7 cellular contexts compared by ENCODE assay signal in genomic region chr16:30193098-30193497, GRCh38. TPM values are rescaled to one million over a fixed set of nuclear protein-coding genes. Genes with fewer than 3 reads are reported as not detected.
DNase-seq lines count a peak whose midpoint lies in the region; ATAC-seq and TF ChIP-seq lines count a peak whose summit lies in the region.
"Not testable (repeated sequence)": the region's sequence is repeated elsewhere in the genome, so short reads cannot be mapped to it uniquely, and the experiment has no call there.
"Had no signal": no experiment of that assay in that cellular context is flagged by ENCODE, and none has a peak within 500 bp of the region (broad histone marks: within the 10 kb centered on the region; RNA-seq: fewer than 3 reads in every experiment).

No MANE protein-coding gene starts in this region.

- not testable (repeated sequence) for H4K20me1 ChIP-seq in GM23338 (replicated peaks; ENCODE audit: insufficient read depth)

- H3K27ac ChIP-seq in GM23338 (ENCODE audit: low read depth): not testable (repeated sequence)

- not testable (repeated sequence) for DNase-seq in GM23338 (ENCODE audit: low spot score); activated CD4-positive, alpha-beta T cell treated with anti-CD3 and anti-CD28 coated beads for 36 hours; left ventricle myocardium superior; stimulated activated naive CD8-positive, alpha-beta T cell treated with anti-CD3 and anti-CD28 coated beads, Interleukin-15, Interleukin-2, amounts not matched to agents 100 U/mL and 50 U/mL, for 24 hours

- H3K4me1 Mint-ChIP-seq in GM23338; activated CD4-positive, alpha-beta T cell treated with anti-CD3 and anti-CD28 coated beads for 36 hours: not testable (repeated sequence)

- not testable (repeated sequence) for H3K4me1 ChIP-seq in GM23338 (ENCODE audit: insufficient read depth)

- not testable (repeated sequence) for H3K4me3 ChIP-seq in GM23338

- H3K36me3 ChIP-seq in GM23338 (ENCODE audit: insufficient read depth): not testable (repeated sequence)

- H3K27ac Mint-ChIP-seq in GM23338; activated CD4-positive, alpha-beta T cell treated with anti-CD3 and anti-CD28 coated beads for 36 hours: not testable (repeated sequence)

- H3K9me3 Mint-ChIP-seq in GM23338; activated CD4-positive, alpha-beta T cell treated with anti-CD3 and anti-CD28 coated beads for 36 hours (ENCODE audit: low read depth): not testable (repeated sequence)

- not testable (repeated sequence) for H3K27me3 Mint-ChIP-seq in GM23338 (ENCODE audit: insufficient read depth, low read depth, poor library complexity); activated CD4-positive, alpha-beta T cell treated with anti-CD3 and anti-CD28 coated beads for 36 hours

- CTCF ChIA-PET in activated CD4-positive, alpha-beta T cell treated with anti-CD3 and anti-CD28 coated beads for 36 hours (lab: Charles Lee): not testable (repeated sequence)

- not testable (repeated sequence) for H3K9me2 ChIP-seq in GM23338 (ENCODE audit: insufficient read depth)

- peak; percentile 7 for ATAC-seq in GM19328 (IDR thresholded peaks at IDR 0.05; ENCODE audit: unreplicated experiment)
- peak; percentile 44 for ATAC-seq in GM23338
- ATAC-seq in HG03135 (IDR thresholded peaks at IDR 0.05; ENCODE audit: unreplicated experiment): peak; percentile 15
- peak; percentile 10 for ATAC-seq in activated CD4-positive, alpha-beta T cell treated with anti-CD3 and anti-CD28 coated beads for 36 hours
- peak; percentile 19 for ATAC-seq in left ventricle myocardium superior
- ATAC-seq in stimulated activated naive CD8-positive, alpha-beta T cell treated with anti-CD3 and anti-CD28 coated beads, Interleukin-15, Interleukin-2, amounts not matched to agents 100 U/mL and 50 U/mL, for 24 hours: peak; percentile 11

- H3K27me3 ChIP-seq in GM23338 (ENCODE audit: insufficient read depth): not testable (repeated sequence)

- not testable (repeated sequence) for H3K4me2 ChIP-seq in GM23338

- intact Hi-C loops in activated CD4-positive, alpha-beta T cell treated with anti-CD3 and anti-CD28 coated beads for 36 hours (cut with DNase I, micrococcal nuclease); left ventricle myocardium superior (cut with micrococcal nuclease): not testable (repeated sequence)

- H3F3A ChIP-seq in GM23338 (replicated peaks; ENCODE audit: low read depth): not testable (repeated sequence)

- POLR2A ChIA-PET in activated CD4-positive, alpha-beta T cell treated with anti-CD3 and anti-CD28 coated beads for 36 hours (lab: Charles Lee): not testable (repeated sequence)

- H3K79me2 ChIP-seq in GM23338 (replicated peaks; ENCODE audit: insufficient read depth): not testable (repeated sequence)

- not testable (repeated sequence) for H2AFZ ChIP-seq in GM23338

- H3K36me3 Mint-ChIP-seq in GM23338 (ENCODE audit: low read depth); activated CD4-positive, alpha-beta T cell treated with anti-CD3 and anti-CD28 coated beads for 36 hours (ENCODE audit: low read depth): not testable (repeated sequence)

- TF ChIP-seq CTCF in GM23338 (conservative IDR thresholded peaks at IDR 0.05; ENCODE audit: low read depth in 2 of 2): not testable (repeated sequence)

- H3K4me3 Mint-ChIP-seq in GM23338; activated CD4-positive, alpha-beta T cell treated with anti-CD3 and anti-CD28 coated beads for 36 hours: not testable (repeated sequence)

RNA-seq across cellular contexts. Expression of gene BOLA2B, which starts 0.4 kb away (rescaled TPM):
- 335 and 350 TPM in 2 replicates for total RNA-seq in GM23338 (2014; rRNA removed; shearing (Covaris generic))
- 659 and 682 TPM in 2 replicates for polyA plus RNA-seq in GM23338 (2016; fragmentation: Nextera tagmentation; extraction: Ambion mirVana)
- 100 to 1,000 TPM; 188 to 190 TPM for total RNA-seq in activated CD4-positive, alpha-beta T cell treated with anti-CD3 and anti-CD28 coated beads for 36 hours
- 49.5 TPM for total RNA-seq in left ventricle myocardium superior

RNA-seq across cellular contexts. Expression of gene SLX1A, which starts 0.6 kb away (rescaled TPM):
- 27.3 and 29.5 TPM in 2 replicates for total RNA-seq in GM23338 (2014; rRNA removed; shearing (Covaris generic))
- polyA plus RNA-seq in GM23338 (2016; fragmentation: Nextera tagmentation; extraction: Ambion mirVana): 97.5 and 112 TPM in 2 replicates
- 10 to 100 TPM; 24.4 to 99.3 TPM for total RNA-seq in activated CD4-positive, alpha-beta T cell treated with anti-CD3 and anti-CD28 coated beads for 36 hours
- 16.5 TPM for total RNA-seq in left ventricle myocardium superior

RNA-seq across cellular contexts. Expression of gene SULT1A3, which starts 6.0 kb away (rescaled TPM):
- total RNA-seq in GM23338 (2014; rRNA removed; shearing (Covaris generic)): 2.8 and 11.2 TPM in 2 replicates
- 17.4 and 19.5 TPM in 2 replicates for polyA plus RNA-seq in GM23338 (2016; fragmentation: Nextera tagmentation; extraction: Ambion mirVana)
- total RNA-seq in activated CD4-positive, alpha-beta T cell treated with anti-CD3 and anti-CD28 coated beads for 36 hours: 10 to 100 TPM; 17.4 to 18.9 TPM
- 12.5 TPM for total RNA-seq in left ventricle myocardium superior

RNA-seq across cellular contexts. Expression of gene CORO1A, which starts 9.7 kb away (rescaled TPM):
- total RNA-seq in GM23338 (2014; rRNA removed; shearing (Covaris generic)): 17.9 and 23.5 TPM in 2 replicates
- 10.2 and 13.8 TPM in 2 replicates for polyA plus RNA-seq in GM23338 (2016; fragmentation: Nextera tagmentation; extraction: Ambion mirVana)
- total RNA-seq in activated CD4-positive, alpha-beta T cell treated with anti-CD3 and anti-CD28 coated beads for 36 hours: 1,000 to 10,000 TPM in 1 of 2 experiments, 100 to 1,000 TPM in 1; 997 to 1,175 TPM
- 10.3 TPM for total RNA-seq in left ventricle myocardium superior

RNA-seq across cellular contexts. Expression of gene NPIPB13, which starts 55.2 kb away (rescaled TPM):
- 2.2 and 7.6 TPM in 2 replicates for total RNA-seq in GM23338 (2014; rRNA removed; shearing (Covaris generic))
- polyA plus RNA-seq in GM23338 (2016; fragmentation: Nextera tagmentation; extraction: Ambion mirVana): 5.7 and 7.5 TPM in 2 replicates
- 10 to 100 TPM; 10.5 to 11.3 TPM for total RNA-seq in activated CD4-positive, alpha-beta T cell treated with anti-CD3 and anti-CD28 coated beads for 36 hours
- total RNA-seq in left ventricle myocardium superior: 3.5 TPM
- total RNA-seq: fibroblast of villous mesenchyme had no signal
